Comparison of ENCODE assay signal across 11 cellular contexts in the genomic region with DNA sequence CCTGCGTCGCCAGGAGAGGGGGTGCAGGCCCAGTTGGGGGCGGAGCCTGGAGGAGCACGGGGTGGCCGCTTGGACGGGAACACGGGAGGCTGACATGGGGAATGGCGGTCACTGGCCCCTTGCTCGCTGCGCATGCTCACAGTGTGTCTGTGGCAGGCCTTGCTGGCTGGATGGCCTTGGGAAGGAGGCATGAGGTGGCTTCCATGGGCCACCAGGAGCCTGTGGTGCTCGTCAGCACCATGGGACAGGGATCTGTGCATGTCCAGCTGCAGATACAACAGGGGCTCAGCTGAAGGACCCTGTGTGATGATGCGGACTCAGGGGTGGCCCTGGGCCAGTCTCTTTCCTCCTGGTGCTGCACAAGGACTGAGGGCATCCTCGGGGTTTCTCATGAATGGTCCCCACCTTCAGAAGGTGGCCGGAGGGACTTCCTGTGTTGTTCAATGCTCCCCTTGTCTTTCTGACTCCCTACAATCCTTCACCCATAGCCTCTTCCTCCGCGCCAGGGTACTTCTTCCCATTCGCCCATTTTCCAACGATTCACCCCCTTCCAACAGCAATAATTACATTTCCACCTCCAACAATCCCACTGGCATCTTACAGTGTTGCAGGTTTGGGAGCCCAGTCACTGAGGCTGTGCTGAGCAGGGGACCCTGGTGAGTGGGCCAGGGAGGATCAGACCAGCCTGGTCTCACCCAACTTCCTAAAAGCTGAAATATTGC. TPM values are rescaled to one million over a fixed set of nuclear protein-coding genes. Genes with fewer than 3 reads are reported as not detected.
DNase-seq lines count a peak whose midpoint lies in the region; ATAC-seq and TF ChIP-seq lines count a peak whose summit lies in the region.
"Had no signal": no experiment of that assay in that cellular context is flagged by ENCODE, and none has a peak within 500 bp of the region (broad histone marks: within the 10 kb centered on the region; RNA-seq: fewer than 3 reads in every experiment).

No MANE protein-coding gene starts in this region.

- H3K9me3 ChIP-seq in BE2C: no peaks in the 10 kb centered on the region
- peaks cover 4% of the 10 kb centered on the region; the same call in 1 of the 2 replicates for H3K9me3 ChIP-seq in OCI-LY3 (ENCODE audit: insufficient read depth, low read length)
- H3K9me3 ChIP-seq in testis: no peaks in the 10 kb centered on the region

- 80 to 94% methylated on average over 12 to 18 of the region's 18 CpGs for WGBS in testis, 2 donors

- H3K27me3 ChIP-seq in BE2C: no peaks in the 10 kb centered on the region
- no peaks in the 10 kb centered on the region for H3K27me3 ChIP-seq in OCI-LY3 (ENCODE audit: low read depth, low read length)
- H3K27me3 ChIP-seq in testis: no peaks in the 10 kb centered on the region

- ATAC-seq in HG02642 (IDR thresholded peaks at IDR 0.05; ENCODE audit: poor library complexity, unreplicated experiment) (no peak), HG02623 (IDR thresholded peaks at IDR 0.05; ENCODE audit: unreplicated experiment) (no peak)

- peak overlapping the region; percentile 59 for H3K4me2 ChIP-seq in OCI-LY3 (ENCODE audit: low read length)

- no peak overlapping the region for H3K9ac ChIP-seq in OCI-LY3 (ENCODE audit: low read length)

- H3K79me2 ChIP-seq in OCI-LY3 (ENCODE audit: low read length): peaks cover 7% of the 10 kb centered on the region

- H3K4me1 ChIP-seq in BE2C: no peaks in the 10 kb centered on the region
- peaks cover 43% of the 10 kb centered on the region for H3K4me1 ChIP-seq in OCI-LY3 (ENCODE audit: low read length)
- H3K4me1 ChIP-seq in testis: peaks cover 3% of the 10 kb centered on the region

- no peak overlapping the region for H3K27ac ChIP-seq in OCI-LY3 (ENCODE audit: low read length)
- no peak overlapping the region for H3K27ac ChIP-seq in testis
- H3K27ac ChIP-seq: skin epidermis had no signal

- TF ChIP-seq POLR2A in erythroblast (IDR thresholded peaks at IDR 0.05; ENCODE audit: low read length) (no peak), testis (IDR thresholded peaks at IDR 0.05) (no peak)

- intact Hi-C loops in testis (cut with DNase I; ENCODE audit: low total_unique reads): no loop called here

- H3K4me3 ChIP-seq in BE2C (ENCODE audit: low read depth, low read length) (peak overlapping the region; percentile 32), GM12864 (ENCODE audit: low read depth, low read length) (no peak overlapping the region), OCI-LY3 (ENCODE audit: low read length) (peak overlapping the region; percentile 55; the same call in 1 of the 2 replicates), testis (no peak overlapping the region)
- H3K4me3 ChIP-seq: skin epidermis had no signal

- H3K36me3 ChIP-seq in BE2C (no peaks in the 10 kb centered on the region), OCI-LY3 (replicated peaks; ENCODE audit: low read depth, low read length) (peaks cover 10% of the 10 kb centered on the region), testis (ENCODE audit: low read depth, missing control alignments) (no peaks in the 10 kb centered on the region)

- no peak overlapping the region for H2AFZ ChIP-seq in OCI-LY3 (ENCODE audit: low read depth, low read length)

- H4K20me1 ChIP-seq in OCI-LY3 (ENCODE audit: insufficient read depth, low read length): no peaks in the 10 kb centered on the region

- peak; percentile 78; the same call in 1 of the 2 replicates for TF ChIP-seq CTCF in BE2C (IDR thresholded peaks at IDR 0.05; ENCODE audit: low read depth, low read length)
- TF ChIP-seq CTCF in GM12864 (IDR thresholded peaks at IDR 0.05; ENCODE audit: low read depth, low read length, missing control alignments): peak; percentile 70
- TF ChIP-seq CTCF in OCI-LY3 (IDR thresholded peaks at IDR 0.05; ENCODE audit: low read depth, low read length): peak; percentile 52; the same call in 1 of the 2 replicates
- TF ChIP-seq CTCF in testis (IDR thresholded peaks at IDR 0.05): no peak

- DNase-seq in BE2C (peak; percentile 77), GM12864 (ENCODE audit: low read depth) (no peak), erythroblast (lab: John Stamatoyannopoulos, UW) (peak; percentile 22 to 23), testis (no peak), superior temporal gyrus (ENCODE audit: extremely low spot score) (no peak)
- DNase-seq: NCI-H510A, T-helper 9 cell had no signal

RNA-seq across cellular contexts. Expression of a gene that starts 3.4 kb away (rescaled TPM):
- 1.5 TPM for polyA plus RNA-seq in BE2C (2012; ENCODE audit: insufficient read depth, insufficient read length, low read depth)
- 10 to 100 TPM in 1 of 2 donors, 1 to 10 TPM in 1; 7.9 to 21.9 TPM for total RNA-seq in testis
- polyA plus RNA-seq in testis (ENCODE audit: insufficient read depth, low read depth, low replicate concordance): 7.2 TPM

Comparison
In these comparisons a context has a peak if more than half of its experiments do, and no peak if none do; other contexts are left out.
1. DNase-seq: peak in BE2C (single experiment) and erythroblast (2 of 2); none in GM12864 (single experiment), testis (single experiment) and superior temporal gyrus (single experiment).
2. H3K4me3 ChIP-seq: peak in BE2C (single experiment) and OCI-LY3 (single experiment); none in GM12864 (single experiment) and testis (0 of 2).
3. CTCF ChIP-seq: peak in BE2C (single experiment), GM12864 (single experiment) and OCI-LY3 (single experiment); none in testis (0 of 3).